ENCODE assay signal across 25 cellular contexts in genomic region chr2:88442501-88442900, GRCh38. TPM values are rescaled to one million over a fixed set of nuclear protein-coding genes. Genes with fewer than 3 reads are reported as not detected.
DNase-seq lines count a peak whose midpoint lies in the region; ATAC-seq and TF ChIP-seq lines count a peak whose summit lies in the region.
"Had no signal": no experiment of that assay in that cellular context is flagged by ENCODE, and none has a peak within 500 bp of the region (broad histone marks: within the 10 kb centered on the region; RNA-seq: fewer than 3 reads in every experiment).

No MANE protein-coding gene starts in this region.

- CTCF ChIA-PET in Calu3 (lab: Charles Lee), result no interaction called here

- H3K9ac ChIP-seq in iPS-20b (ENCODE audit: low read depth, low read length), result peak overlapping the region; percentile 61; the same call in 1 of the 2 replicates

- BruUV-seq in Calu3 (replicated peaks; lab: Mats Ljungman, UMichigan), result no TSS peak

- H3K4me3 Mint-ChIP-seq in Calu3 (ENCODE audit: low read depth, unreplicated experiment), result no peak overlapping the region
- H3K4me3 Mint-ChIP-seq: CD8-positive, alpha-beta T cell; HFFc6 had no signal

- DNase-seq in DMS53 (lab: John Stamatoyannopoulos, UW), result peak; percentile 35
- no peak for DNase-seq in DMS53 treated with DMSO at 0.1 percent for 48 hours (lab: John Stamatoyannopoulos, UW; ENCODE audit: unreplicated experiment)
- DNase-seq in RPMI7951 (ENCODE audit: low read depth), result peak; percentile 8
- no peak for DNase-seq in superior temporal gyrus (ENCODE audit: extremely low spot score)
- DNase-seq in activated CD8-positive, alpha-beta memory T cell treated with anti-CD3 and anti-CD28 coated beads, Interleukin-2, amount 50 U/mL, for 4 hours, result no peak
- DNase-seq in Calu3, result no peak
- DNase-seq: AML-193; C1 segment of cervical spinal cord; CD8-positive, alpha-beta T cell; EL; GF-D8; HFFc6; Karpas-422; NCI-H1417; NCI-H1694 treated with DMSO at 0.1 percent for 48 hours; NCI-H2081 treated with DMSO at 0.1 percent for 48 hours; NCI-H446; NCI-H526; SHP77; SW 1271 had no signal

- TF ChIP-seq CTCF in Calu3 (IDR thresholded peaks at IDR 0.05; ENCODE audit: unreplicated experiment), result no peak

- intact Hi-C loops in Calu3 (cut with micrococcal nuclease; ENCODE audit: unreplicated experiment), result no loop called here

- no peaks in the 10 kb centered on the region for H3K9me3 ChIP-seq in iPS-20b (ENCODE audit: insufficient read depth, low read depth, low read length)

- no peak overlapping the region for H3K27ac Mint-ChIP-seq in Calu3 (ENCODE audit: unreplicated experiment)
- H3K27ac Mint-ChIP-seq: CD8-positive, alpha-beta T cell; HFFc6; IgD-negative memory B cell had no signal

- ATAC-seq in GM19351 (IDR thresholded peaks at IDR 0.05; ENCODE audit: unreplicated experiment), result no peak
- ATAC-seq: CD8-positive, alpha-beta T cell had no signal

- H3K27me3 ChIP-seq in iPS-20b (ENCODE audit: insufficient read depth, low read length), result no peaks in the 10 kb centered on the region

- H3K27me3 Mint-ChIP-seq in Calu3 (ENCODE audit: unreplicated experiment), result peaks cover 37% of the 10 kb centered on the region

- H3K27ac ChIP-seq in iPS-20b (ENCODE audit: low read length), result peak overlapping the region; percentile 52
- H3K27ac ChIP-seq: 22Rv1 had no signal

- H3K36me3 Mint-ChIP-seq in Calu3 (ENCODE audit: insufficient read depth, unreplicated experiment), result no peaks in the 10 kb centered on the region
- H3K36me3 Mint-ChIP-seq: CD8-positive, alpha-beta T cell; IgD-negative memory B cell had no signal

- peaks cover 26% of the 10 kb centered on the region for H3K4me1 ChIP-seq in iPS-20b (ENCODE audit: insufficient read depth, low read length)

- H3K36me3 ChIP-seq in iPS-20b (ENCODE audit: insufficient read depth, low read depth, low read length), result peaks cover 10% of the 10 kb centered on the region

- H3K4me1 Mint-ChIP-seq in Calu3 (ENCODE audit: low read depth, unreplicated experiment), result no peaks in the 10 kb centered on the region

- H3K9me3 Mint-ChIP-seq in Calu3 (ENCODE audit: low read depth, unreplicated experiment), result no peaks in the 10 kb centered on the region
- H3K9me3 Mint-ChIP-seq: CD8-positive, alpha-beta T cell; HFFc6; IgD-negative memory B cell had no signal

- H3K4me3 ChIP-seq in iPS-20b (ENCODE audit: low read length), result 0 out of 2 replicates have a peak overlapping the region, but pooled peaks have one; percentile 2

RNA-seq across cellular contexts. Expression of gene FOXI3, which starts 10.0 kb away (rescaled TPM):
- not detected in 2 replicates for total RNA-seq in RPMI7951 (2014; rRNA removed; shearing (Covaris generic))
- total RNA-seq in Calu3 (2022), result not detected in 2 replicates
- total RNA-seq: CD8-positive, alpha-beta T cell; HFFc6; MCF 10A had no signal

Comparison
In these comparisons a context has a peak if more than half of its experiments do, and no peak if none do; other contexts are left out.
1. DNase-seq: peak in DMS53 (single experiment) and RPMI7951 (single experiment); none in DMS53 treated with DMSO at 0.1 percent for 48 hours (single experiment), superior temporal gyrus (single experiment), activated CD8-positive, alpha-beta memory T cell treated with anti-CD3 and anti-CD28 coated beads, Interleukin-2, amount 50 U/mL, for 4 hours (single experiment) and Calu3 (single experiment).